In genomic region chr3:111936191-111936841, GRCh38 we compare ENCODE assay signal across 11 cellular contexts. TPM values are rescaled to one million over a fixed set of nuclear protein-coding genes. Genes with fewer than 3 reads are reported as not detected.
DNase-seq lines count a peak whose midpoint lies in the region; ATAC-seq, FAIRE-seq and TF ChIP-seq lines count a peak whose summit lies in the region.
"Had no signal": no experiment of that assay in that cellular context is flagged by ENCODE, and none has a peak within 500 bp of the region (broad histone marks: within the 10 kb centered on the region; RNA-seq: fewer than 3 reads in every experiment).

No MANE protein-coding gene starts in this region.

- H3K36me3 ChIP-seq in pancreas (peaks cover 0 to 20% (median 0%) of the 10 kb centered on the region in 3 donors), neuronal stem cell (replicated peaks in 1 of 2; ENCODE audit: control insufficient read depth in 2 of 2, insufficient read depth in 2 of 2, low read length in 2 of 2) (peaks cover 0 to 95% of the 10 kb centered on the region in 2 donors)

- intact Hi-C loops in pancreas (cut with DNase I) (no loop called here), Right ventricle myocardium inferior (cut with DNase I) (no loop called here)

- FAIRE-seq in RCC 7860 (lab: Jason Lieb, UNC): peak; percentile 91
- FAIRE-seq in pancreas (lab: Jason Lieb, UNC): peak; percentile 71
- FAIRE-seq: HepG2 had no signal

- H3K4ac ChIP-seq in neuronal stem cell (ENCODE audit: low read length): no peak overlapping the region

- H3K79me1 ChIP-seq in neuronal stem cell (ENCODE audit: low read depth, low read length): no peaks in the 10 kb centered on the region

- peaks cover 24% of the 10 kb centered on the region for H3K36me3 Mint-ChIP-seq in stimulated activated effector memory CD8-positive, alpha-beta T cell treated with anti-CD3 and anti-CD28 coated beads, Interleukin-12 subunit alpha, Interleukin-12 subunit beta, amount 100 ng/mL, for 72 hours

- ATAC-seq in pancreas (no peak), Right ventricle myocardium inferior (no peak)
- no peak for ATAC-seq in stimulated activated effector memory CD8-positive, alpha-beta T cell treated with anti-CD3 and anti-CD28 coated beads, Interleukin-12 subunit alpha, Interleukin-12 subunit beta, amount 100 ng/mL, for 72 hours
- ATAC-seq: HepG2 had no signal

- H3K4me3 ChIP-seq in epithelial cell of esophagus (ENCODE audit: low read length) (no peak overlapping the region), pancreas (no peak overlapping the region), coronary artery (no peak overlapping the region), neuronal stem cell (ENCODE audit: low read length in 2 of 2) (no peak overlapping the region)

- no peak overlapping the region for H2BK12ac ChIP-seq in neuronal stem cell (ENCODE audit: low read length)

- no peaks in the 10 kb centered on the region for H3K9me3 ChIP-seq in pancreas
- peaks cover 0 to 16% of the 10 kb centered on the region in 2 donors for H3K9me3 ChIP-seq in neuronal stem cell (replicated peaks in 1 of 2; ENCODE audit: control insufficient read depth in 2 of 2, insufficient read depth in 1 of 2, low read depth in 1 of 2, low read length in 2 of 2)

- TF ChIP-seq CTCF in epithelial cell of esophagus (IDR thresholded peaks at IDR 0.05; ENCODE audit: insufficient read depth, low read depth, low read length, missing control alignments) (no peak), pancreas (IDR thresholded peaks at IDR 0.05) (no peak), coronary artery (IDR thresholded peaks at IDR 0.05) (no peak)

- no peaks in the 10 kb centered on the region for H3K9me3 Mint-ChIP-seq in stimulated activated effector memory CD8-positive, alpha-beta T cell treated with anti-CD3 and anti-CD28 coated beads, Interleukin-12 subunit alpha, Interleukin-12 subunit beta, amount 100 ng/mL, for 72 hours

- H2BK15ac ChIP-seq in neuronal stem cell (ENCODE audit: low read length): no peak overlapping the region

- no peaks in the 10 kb centered on the region for H3K4me1 Mint-ChIP-seq in stimulated activated effector memory CD8-positive, alpha-beta T cell treated with anti-CD3 and anti-CD28 coated beads, Interleukin-12 subunit alpha, Interleukin-12 subunit beta, amount 100 ng/mL, for 72 hours

- no peak overlapping the region for H4K8ac ChIP-seq in neuronal stem cell (ENCODE audit: low read depth, low read length)

- no peak overlapping the region for H2AK5ac ChIP-seq in neuronal stem cell (ENCODE audit: low read depth, low read length)

- H3K14ac ChIP-seq in neuronal stem cell (ENCODE audit: low read length): no peak overlapping the region

- H3K27ac Mint-ChIP-seq in stimulated activated effector memory CD8-positive, alpha-beta T cell treated with anti-CD3 and anti-CD28 coated beads, Interleukin-12 subunit alpha, Interleukin-12 subunit beta, amount 100 ng/mL, for 72 hours: no peak overlapping the region

- H3K23ac ChIP-seq in neuronal stem cell (ENCODE audit: low read depth, low read length, poor library complexity): no peak overlapping the region

- no peak overlapping the region for H4K91ac ChIP-seq in neuronal stem cell (ENCODE audit: low read depth, low read length, poor library complexity)

- no peak overlapping the region for H3K4me2 ChIP-seq in neuronal stem cell (ENCODE audit: insufficient read depth, low read length, poor library complexity, severe bottlenecking)

- H2AFZ ChIP-seq in neuronal stem cell (ENCODE audit: low read length): no peak overlapping the region

- no peak overlapping the region for H2BK120ac ChIP-seq in neuronal stem cell (ENCODE audit: low read depth, low read length)

- DNase-seq in ELR (ENCODE audit: low read depth) (peak; percentile 86), RCC 7860 (ENCODE audit: low spot score) (peak; percentile 81), epithelial cell of esophagus (ENCODE audit: low read depth) (peak; percentile 40), pancreas (no peak), coronary artery (ENCODE audit: low spot score) (no peak), Right ventricle myocardium inferior (ENCODE audit: missing footprints) (no peak), neuronal stem cell (ENCODE audit: low spot score) (no peak)
- no peak for DNase-seq in stimulated activated effector memory CD8-positive, alpha-beta T cell treated with anti-CD3 and anti-CD28 coated beads, Interleukin-12 subunit alpha, Interleukin-12 subunit beta, amount 100 ng/mL, for 72 hours (ENCODE audit: low spot score in 2 of 2)
- DNase-seq: activated effector memory CD4-positive, alpha-beta T cell treated with Interleukin-2 at 50 U/mL for 16 hours; DMS79 had no signal

- peaks cover 0 to 6% (median 3%) of the 10 kb centered on the region in 3 donors for H3K4me1 ChIP-seq in pancreas
- H3K4me1 ChIP-seq in neuronal stem cell (ENCODE audit: control insufficient read depth in 2 of 2, insufficient read depth in 1 of 2, low read depth in 1 of 2, low read length in 2 of 2): no peaks in the 10 kb centered on the region

- H2BK5ac ChIP-seq in neuronal stem cell (ENCODE audit: low read length): no peak overlapping the region

- H3K27ac ChIP-seq in pancreas: no peak overlapping the region
- no peak overlapping the region for H3K27ac ChIP-seq in coronary artery
- H3K27ac ChIP-seq in neuronal stem cell (replicated peaks; ENCODE audit: low read length): no peak overlapping the region

- no peak overlapping the region for H3K9ac ChIP-seq in neuronal stem cell (ENCODE audit: low read depth, low read length, poor library complexity)

- H3K18ac ChIP-seq in neuronal stem cell (ENCODE audit: low read length): no peak overlapping the region

- no peaks in the 10 kb centered on the region for H3K27me3 ChIP-seq in pancreas
- no peaks in the 10 kb centered on the region for H3K27me3 ChIP-seq in neuronal stem cell (ENCODE audit: control insufficient read depth in 3 of 3, insufficient read depth in 3 of 3, low read depth in 1 of 3, low read length in 3 of 3)

- no peak overlapping the region for H3K4me3 Mint-ChIP-seq in stimulated activated effector memory CD8-positive, alpha-beta T cell treated with anti-CD3 and anti-CD28 coated beads, Interleukin-12 subunit alpha, Interleukin-12 subunit beta, amount 100 ng/mL, for 72 hours

RNA-seq across cellular contexts. Expression of gene ABHD10, which starts 42.5 kb away (rescaled TPM):
- total RNA-seq in pancreas (10 to 100 TPM; 10.3 to 15.4 (median 13.0) TPM), Right ventricle myocardium inferior (51.7 TPM)
- 10 to 100 TPM; 14.5 to 19.5 TPM for polyA plus RNA-seq in pancreas
- 26.8 TPM for polyA plus RNA-seq in neuronal stem cell (2013, experiment 1 of 2)
- 26.8 TPM for polyA plus RNA-seq in neuronal stem cell (2013, experiment 2 of 2)

Comparison
In these comparisons a context has a peak if more than half of its experiments do, and no peak if none do; other contexts are left out.
1. DNase-seq: peak in ELR (single experiment), RCC 7860 (single experiment) and epithelial cell of esophagus (single experiment); none in pancreas (0 of 6), stimulated activated effector memory CD8-positive, alpha-beta T cell treated with anti-CD3 and anti-CD28 coated beads, Interleukin-12 subunit alpha, Interleukin-12 subunit beta, amount 100 ng/mL, for 72 hours (0 of 2), coronary artery (single experiment), Right ventricle myocardium inferior (single experiment) and neuronal stem cell (single experiment).